ENCODE assay signal across 13 cellular contexts in the genomic region with DNA sequence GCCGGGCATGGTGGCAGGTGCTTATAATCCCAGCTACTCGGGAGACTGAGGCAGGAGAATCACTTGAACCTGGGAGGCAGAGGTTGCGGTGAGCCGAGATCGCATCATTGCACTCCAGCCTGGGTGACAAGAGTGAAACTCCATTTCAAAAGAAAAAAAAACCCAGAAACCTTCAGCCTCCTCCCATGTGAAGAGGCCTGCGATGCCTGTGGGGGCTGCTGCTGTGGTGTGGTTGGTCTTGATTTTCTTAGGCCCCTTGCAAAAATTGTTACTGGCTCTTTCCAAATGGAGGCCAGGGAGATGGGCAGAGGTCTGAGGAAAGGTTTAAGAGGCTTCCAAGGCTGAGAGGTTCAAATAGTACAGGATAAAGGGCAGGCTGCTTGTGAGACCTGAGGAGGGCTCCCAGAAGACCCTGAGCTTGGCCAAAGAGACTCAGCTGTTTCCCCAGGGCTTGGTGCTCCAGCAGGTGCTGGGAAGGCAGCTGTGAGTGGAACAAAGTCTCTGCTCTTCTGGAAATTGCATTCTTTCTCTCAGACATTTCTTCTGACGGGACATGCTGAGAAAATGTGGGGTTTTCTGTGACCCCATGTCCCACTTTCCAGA. TPM values are rescaled to one million over a fixed set of nuclear protein-coding genes. Genes with fewer than 3 reads are reported as not detected.
DNase-seq lines count a peak whose midpoint lies in the region; ATAC-seq, FAIRE-seq and TF ChIP-seq lines count a peak whose summit lies in the region.
"Had no signal": no experiment of that assay in that cellular context is flagged by ENCODE, and none has a peak within 500 bp of the region (broad histone marks: within the 10 kb centered on the region; RNA-seq: fewer than 3 reads in every experiment).

No MANE protein-coding gene starts in this region.

- no peaks in the 10 kb centered on the region for H3K27me3 ChIP-seq in trophoblast cell (ENCODE audit: insufficient read depth, low read length)
- H3K27me3 ChIP-seq: stomach had no signal

- no peak overlapping the region for H3K9ac ChIP-seq in trophoblast cell (ENCODE audit: low read length)

- TF ChIP-seq CTCF in nephron (IDR thresholded peaks at IDR 0.05; ENCODE audit: unreplicated experiment in 3 of 3), result no peak

- no peak overlapping the region for H3K23ac ChIP-seq in trophoblast cell (ENCODE audit: low read length)

- no peak overlapping the region for H3K4me3 ChIP-seq in trophoblast cell (ENCODE audit: low read depth, low read length)
- H3K4me3 ChIP-seq: stomach had no signal

- no peak for DNase-seq in GM18507 (ENCODE audit: extremely low spot score, insufficient read length, low read depth)
- no peak for DNase-seq in trophoblast cell
- no peak for DNase-seq in KG1 (lab: John Stamatoyannopoulos, UW)
- DNase-seq in stimulated activated CD4-positive, alpha-beta T cell treated with anti-CD3 and anti-CD28 coated beads, Interleukin-15, amount 100 ng/mL, for 24 hours, result no peak
- no peak for DNase-seq in central memory CD4-positive, alpha-beta T cell
- DNase-seq: DND-41; naive thymus-derived CD8-positive, alpha-beta T cell; stimulated activated CD4-positive, alpha-beta T cell treated with anti-CD3 and anti-CD28 coated beads, Interleukin-4, amount 100 ng/mL, for 24 hours; stomach had no signal

- peak overlapping the region; percentile 67 to 77 (median 75) for H3K27ac Mint-ChIP-seq in nephron

- no CpG with 5 or more reads among the region's 7 CpGs for WGBS in trophoblast cell (ENCODE audit: extremely low coverage, insufficient coverage, insufficient read length)

- peak; percentile 56 for FAIRE-seq in GM18507 (lab: Jason Lieb, UNC)

- peaks cover 37% of the 10 kb centered on the region for H3K4me1 Mint-ChIP-seq in nephron

- no peak overlapping the region for H4K91ac ChIP-seq in trophoblast cell (ENCODE audit: low read depth, low read length)

- peaks cover 1% of the 10 kb centered on the region for H3K27me3 Mint-ChIP-seq in nephron (ENCODE audit: low read depth)
- H3K27me3 Mint-ChIP-seq: naive thymus-derived CD8-positive, alpha-beta T cell had no signal

- H3K4ac ChIP-seq in trophoblast cell (ENCODE audit: low read depth, low read length), result no peak overlapping the region

- H2AK5ac ChIP-seq in trophoblast cell (ENCODE audit: low read length), result no peak overlapping the region

- no peaks in the 10 kb centered on the region for H3K9me3 Mint-ChIP-seq in nephron
- H3K9me3 Mint-ChIP-seq: naive thymus-derived CD8-positive, alpha-beta T cell had no signal

- no peak overlapping the region for H2BK120ac ChIP-seq in trophoblast cell (ENCODE audit: insufficient read depth, low read length, poor library complexity)

- peaks cover 15% of the 10 kb centered on the region for H3K36me3 Mint-ChIP-seq in nephron (ENCODE audit: low read depth)

- no peak overlapping the region for H3K14ac ChIP-seq in trophoblast cell (ENCODE audit: low read length)

- no peak overlapping the region for H3K18ac ChIP-seq in trophoblast cell (ENCODE audit: low read length)

- no peak overlapping the region for H3K4me2 ChIP-seq in trophoblast cell (ENCODE audit: low read length)

- no peaks in the 10 kb centered on the region for H3K9me3 ChIP-seq in trophoblast cell (ENCODE audit: insufficient read depth, low read depth, low read length)
- H3K9me3 ChIP-seq: stomach had no signal

- H3K27ac ChIP-seq in trophoblast cell (ENCODE audit: low read depth, low read length), result no peak overlapping the region
- H3K27ac ChIP-seq: stomach had no signal

- H4K8ac ChIP-seq in trophoblast cell (ENCODE audit: low read depth, low read length), result no peak overlapping the region

- no peak overlapping the region for H2AFZ ChIP-seq in trophoblast cell (ENCODE audit: insufficient read depth, low read length, poor library complexity)

- H4K12ac ChIP-seq in trophoblast cell (ENCODE audit: low read depth, low read length), result no peak overlapping the region

- H3K36me3 ChIP-seq in trophoblast cell (ENCODE audit: control insufficient read depth in 1 of 2, insufficient read depth in 2 of 2, low read length in 2 of 2), result peaks cover 6 to 14% of the 10 kb centered on the region in 2 experiments

- peak overlapping the region in 2 of 3 experiments; percentile 5 to 10 for H3K4me3 Mint-ChIP-seq in nephron

- ATAC-seq in GM21717 (IDR thresholded peaks at IDR 0.05; ENCODE audit: unreplicated experiment) (peak; percentile 31), HG03460 (IDR thresholded peaks at IDR 0.05; ENCODE audit: unreplicated experiment) (peak; percentile 26)
- ATAC-seq: naive thymus-derived CD8-positive, alpha-beta T cell had no signal

- H3K4me1 ChIP-seq in trophoblast cell (ENCODE audit: control insufficient read depth in 1 of 2, insufficient read depth in 2 of 2, low read length in 2 of 2), result no peaks in the 10 kb centered on the region

- no peak overlapping the region for H2BK5ac ChIP-seq in trophoblast cell (ENCODE audit: low read depth, low read length, poor library complexity)

- no peaks in the 10 kb centered on the region for H3K79me2 ChIP-seq in trophoblast cell (ENCODE audit: control insufficient read depth, insufficient read depth, low read length, poor library complexity)

- H3K79me1 ChIP-seq in trophoblast cell (ENCODE audit: low read length), result no peaks in the 10 kb centered on the region

- H2BK12ac ChIP-seq in trophoblast cell (ENCODE audit: low read length), result no peak overlapping the region

RNA-seq across cellular contexts. Expression of gene GCSAM, which starts 18.4 kb away (rescaled TPM):
- not detected in 2 replicates for polyA plus RNA-seq in trophoblast cell (2013)
- polyA plus RNA-seq: BJ had no signal

RNA-seq across cellular contexts. Expression of gene C3orf52, which starts 28.5 kb away (rescaled TPM):
- 11.3 and 11.6 TPM in 2 replicates for polyA plus RNA-seq in trophoblast cell (2013)
